Comparison of ENCODE assay signal across 8 cellular contexts in the genomic region with DNA sequence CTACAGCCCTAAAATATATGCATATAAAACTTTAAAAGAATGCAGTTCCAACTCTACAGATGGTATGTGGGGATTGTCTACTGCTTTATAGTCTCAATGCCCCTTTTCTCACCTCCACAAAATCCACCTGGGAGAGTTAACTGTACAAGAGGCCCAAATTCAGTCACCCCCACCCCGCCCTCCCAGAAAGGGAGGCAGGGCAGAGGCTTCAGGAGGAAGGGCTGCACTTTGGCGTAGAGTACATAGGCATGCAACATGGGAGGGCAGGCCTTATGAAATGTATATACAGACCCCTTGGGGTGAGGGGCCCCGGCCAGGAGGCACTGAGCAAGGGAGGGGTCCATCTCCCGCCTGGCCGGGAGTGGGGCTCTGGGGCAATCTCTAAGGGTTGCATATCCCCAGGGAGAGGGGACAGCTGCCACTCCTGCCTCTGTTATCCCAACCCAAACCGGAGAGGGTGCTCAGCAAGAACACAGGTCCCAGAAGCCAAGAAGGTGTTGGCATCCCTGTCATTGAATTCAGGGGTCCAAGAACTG. TPM values are rescaled to one million over a fixed set of nuclear protein-coding genes. Genes with fewer than 3 reads are reported as not detected.
A peak's percentile ranks its signal among the peaks of the same experiment; 100 is the strongest.
DNase-seq lines count a peak whose midpoint lies in the region; ATAC-seq and TF ChIP-seq lines count a peak whose summit lies in the region.

No MANE protein-coding gene starts in this region.

- ATAC-seq in GM18858 (IDR thresholded peaks at IDR 0.05; ENCODE audit: unreplicated experiment), result no peak

- peak overlapping the region; percentile 100 for H3K27ac ChIP-seq in RWPE1

- POLR2A ChIA-PET in RWPE1 (lab: Yijun Ruan, JAX; ENCODE audit: low non-redundant PET), result interaction anchor here (2.4 kb wide), 1 partner anchor 9 kb away, joined by 24 read pairs; the partner anchor contains the start of gene SHC1

- H3K4me3 ChIP-seq in GM12875 (ENCODE audit: low read depth, low read length), result peak overlapping the region; percentile 99
- peak overlapping the region; percentile 77 for H3K4me3 ChIP-seq in epithelial cell of proximal tubule (ENCODE audit: low read depth, low read length)
- H3K4me3 ChIP-seq in retinal pigment epithelial cell (ENCODE audit: low read length), result peak overlapping the region; percentile 67

- no peak for DNase-seq in RWPE1 (ENCODE audit: low spot score)
- no peak for DNase-seq in epithelial cell of proximal tubule (ENCODE audit: low read depth)
- DNase-seq in retinal pigment epithelial cell (ENCODE audit: low read depth), result no peak
- no peak for DNase-seq in activated effector memory CD4-positive, alpha-beta T cell treated with Interleukin-2 at 50 U/mL for 16 hours
- DNase-seq in HuH-7.5 (ENCODE audit: low spot score), result no peak
- DNase-seq in NCI-H1436 treated with DMSO at 0.1 percent for 48 hours (lab: John Stamatoyannopoulos, UW), result no peak

- TF ChIP-seq CTCF in GM12875 (IDR thresholded peaks at IDR 0.05; ENCODE audit: borderline replicate concordance, insufficient read depth, low read depth, low read length), result no peak
- no peak for TF ChIP-seq CTCF in RWPE1 (conservative IDR thresholded peaks at IDR 0.05; ENCODE audit: low read depth)
- TF ChIP-seq CTCF in epithelial cell of proximal tubule (conservative IDR thresholded peaks at IDR 0.05; ENCODE audit: low read depth, low read length), result no peak
- TF ChIP-seq CTCF in retinal pigment epithelial cell (conservative IDR thresholded peaks at IDR 0.05; ENCODE audit: low read depth, low read length), result no peak

- CTCF ChIA-PET in RWPE1 (lab: Yijun Ruan, JAX), result interaction anchor here (0.6 to 1.2 kb wide), 2 partner anchors 32 to 388 kb away, joined by 3 read pairs; no protein-coding TSS in a partner anchor

RNA-seq across cellular contexts. Expression of gene PYGO2, which starts 1.3 kb away (rescaled TPM):
- total RNA-seq in epithelial cell of proximal tubule, result 16.0 and 23.7 TPM in 2 replicates

RNA-seq across cellular contexts. Expression of gene PBXIP1, which starts 7.0 kb away (rescaled TPM):
- 23.4 and 49.6 TPM in 2 replicates for total RNA-seq in epithelial cell of proximal tubule

RNA-seq across cellular contexts. Expression of gene SHC1, which starts 7.7 kb away (rescaled TPM):
- 131 and 155 TPM in 2 replicates for total RNA-seq in epithelial cell of proximal tubule

RNA-seq across cellular contexts. Expression of gene CKS1B, which starts 11.6 kb away (rescaled TPM):
- total RNA-seq in epithelial cell of proximal tubule, result 289 and 358 TPM in 2 replicates

RNA-seq across cellular contexts. Expression of gene FLAD1, which starts 20.3 kb away (rescaled TPM):
- total RNA-seq in epithelial cell of proximal tubule, result 41.9 and 67.5 TPM in 2 replicates
